2 cellular contexts compared by ENCODE assay signal in the genomic region with DNA sequence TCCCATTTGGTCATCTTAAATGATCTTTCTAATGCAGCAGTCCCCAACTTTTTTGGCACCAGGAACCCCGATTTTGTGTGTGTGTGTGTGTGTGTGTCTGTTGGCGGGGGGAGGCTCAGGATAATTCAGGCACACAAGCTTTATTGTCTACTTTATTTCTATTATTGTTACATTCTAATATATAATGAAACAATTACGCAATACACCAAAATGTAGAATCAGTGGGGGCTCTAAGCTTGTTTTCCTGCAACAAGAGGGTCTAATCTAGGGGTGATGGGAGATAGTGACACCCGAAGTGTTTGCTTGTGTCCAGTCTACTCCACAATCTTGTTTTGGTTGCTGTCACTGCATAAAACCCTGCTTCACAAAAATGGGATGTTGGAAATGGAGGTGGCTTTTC.
TF ChIP-seq lines count a peak whose summit lies in the region.

No MANE protein-coding gene starts in this region.

TF ChIP-seq in HepG2, 621 proteins besides CTCF, POLR2A, EP300 and RAD21 (continued from another document):
- no peak for TF ChIP-seq ZNF841 (CRISPR knock-in tag; IDR thresholded peaks at IDR 0.05; ENCODE audit: borderline replicate concordance)
- TF ChIP-seq, protein P1, sequence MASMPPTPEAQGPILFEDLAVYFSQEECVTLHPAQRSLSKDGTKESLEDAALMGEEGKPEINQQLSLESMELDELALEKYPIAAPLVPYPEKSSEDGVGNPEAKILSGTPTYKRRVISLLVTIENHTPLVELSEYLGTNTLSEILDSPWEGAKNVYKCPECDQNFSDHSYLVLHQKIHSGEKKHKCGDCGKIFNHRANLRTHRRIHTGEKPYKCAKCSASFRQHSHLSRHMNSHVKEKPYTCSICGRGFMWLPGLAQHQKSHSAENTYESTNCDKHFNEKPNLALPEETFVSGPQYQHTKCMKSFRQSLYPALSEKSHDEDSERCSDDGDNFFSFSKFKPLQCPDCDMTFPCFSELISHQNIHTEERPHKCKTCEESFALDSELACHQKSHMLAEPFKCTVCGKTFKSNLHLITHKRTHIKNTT (CRISPR knock-in tag; IDR thresholded peaks at IDR 0.05), result no peak
- TF ChIP-seq ZFY (CRISPR knock-in tag; IDR thresholded peaks at IDR 0.05), result no peak
- peak; percentile 77; the same call in 1 of the 2 replicates for TF ChIP-seq CEBPB (IDR thresholded peaks at IDR 0.05; ENCODE audit: borderline replicate concordance, low read depth, low read length)

TF ChIP-seq in K562, 482 proteins besides CTCF, POLR2A, EP300 and RAD21:
- TF ChIP-seq, protein P2, sequence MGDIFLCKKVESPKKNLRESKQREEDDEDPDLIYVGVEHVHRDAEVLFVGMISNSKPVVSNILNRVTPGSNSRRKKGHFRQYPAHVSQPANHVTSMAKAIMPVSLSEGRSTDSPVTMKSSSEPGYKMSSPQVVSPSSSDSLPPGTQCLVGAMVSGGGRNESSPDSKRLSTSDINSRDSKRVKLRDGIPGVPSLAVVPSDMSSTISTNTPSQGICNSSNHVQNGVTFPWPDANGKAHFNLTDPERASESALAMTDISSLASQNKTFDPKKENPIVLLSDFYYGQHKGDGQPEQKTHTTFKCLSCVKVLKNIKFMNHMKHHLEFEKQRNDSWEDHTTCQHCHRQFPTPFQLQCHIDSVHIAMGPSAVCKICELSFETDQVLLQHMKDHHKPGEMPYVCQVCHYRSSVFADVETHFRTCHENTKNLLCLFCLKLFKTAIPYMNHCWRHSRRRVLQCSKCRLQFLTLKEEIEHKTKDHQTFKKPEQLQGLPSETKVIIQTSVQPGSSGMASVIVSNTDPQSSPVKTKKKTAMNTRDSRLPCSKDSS (IDR thresholded peaks at IDR 0.05; ENCODE audit: low read depth, partially characterized antibody), result no peak
- TF ChIP-seq, protein P3, sequence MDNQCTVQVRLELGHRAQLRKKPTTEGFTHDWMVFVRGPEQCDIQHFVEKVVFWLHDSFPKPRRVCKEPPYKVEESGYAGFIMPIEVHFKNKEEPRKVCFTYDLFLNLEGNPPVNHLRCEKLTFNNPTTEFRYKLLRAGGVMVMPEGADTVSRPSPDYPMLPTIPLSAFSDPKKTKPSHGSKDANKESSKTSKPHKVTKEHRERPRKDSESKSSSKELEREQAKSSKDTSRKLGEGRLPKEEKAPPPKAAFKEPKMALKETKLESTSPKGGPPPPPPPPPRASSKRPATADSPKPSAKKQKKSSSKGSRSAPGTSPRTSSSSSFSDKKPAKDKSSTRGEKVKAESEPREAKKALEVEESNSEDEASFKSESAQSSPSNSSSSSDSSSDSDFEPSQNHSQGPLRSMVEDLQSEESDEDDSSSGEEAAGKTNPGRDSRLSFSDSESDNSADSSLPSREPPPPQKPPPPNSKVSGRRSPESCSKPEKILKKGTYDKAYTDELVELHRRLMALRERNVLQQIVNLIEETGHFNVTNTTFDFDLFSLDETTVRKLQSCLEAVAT (IDR thresholded peaks at IDR 0.05), result no peak
- TF ChIP-seq ARID1B (IDR thresholded peaks at IDR 0.05) (no peak), CSDE1 (IDR thresholded peaks at IDR 0.05) (no peak), TBP (optimal IDR thresholded peaks at IDR 0.05; ENCODE audit: low read depth, low read length) (no peak), C11orf30 (IDR thresholded peaks at IDR 0.05; ENCODE audit: low read depth) (no peak), ZSCAN29 (IDR thresholded peaks at IDR 0.05) (no peak), ESRRA (IDR thresholded peaks at IDR 0.05; ENCODE audit: borderline replicate concordance, low read depth) (no peak), SAFB (IDR thresholded peaks at IDR 0.05; ENCODE audit: borderline replicate concordance, low read depth, low read length) (no peak), CEBPG (CRISPR knock-in tag; IDR thresholded peaks at IDR 0.05) (no peak), CEBPG (tag; conservative IDR thresholded peaks at IDR 0.05 in 1 of 2, IDR thresholded peaks at IDR 0.05 in 1 of 2) (peak in 1 of 2 experiments; percentile 50; a peak in 2 of 4 replicates), SP1 (CRISPR knock-in tag; IDR thresholded peaks at IDR 0.05) (no peak), MED1 (CRISPR knock-in tag; IDR thresholded peaks at IDR 0.05; ENCODE audit: borderline replicate concordance) (no peak), CEBPB (tag; IDR thresholded peaks at IDR 0.05) (0 out of 2 replicates have a peak, but pooled peaks have one; percentile 14)
- TF ChIP-seq, protein P4, sequence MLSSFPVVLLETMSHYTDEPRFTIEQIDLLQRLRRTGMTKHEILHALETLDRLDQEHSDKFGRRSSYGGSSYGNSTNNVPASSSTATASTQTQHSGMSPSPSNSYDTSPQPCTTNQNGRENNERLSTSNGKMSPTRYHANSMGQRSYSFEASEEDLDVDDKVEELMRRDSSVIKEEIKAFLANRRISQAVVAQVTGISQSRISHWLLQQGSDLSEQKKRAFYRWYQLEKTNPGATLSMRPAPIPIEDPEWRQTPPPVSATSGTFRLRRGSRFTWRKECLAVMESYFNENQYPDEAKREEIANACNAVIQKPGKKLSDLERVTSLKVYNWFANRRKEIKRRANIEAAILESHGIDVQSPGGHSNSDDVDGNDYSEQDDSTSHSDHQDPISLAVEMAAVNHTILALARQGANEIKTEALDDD (IDR thresholded peaks at IDR 0.05), result no peak
